In genomic region chr16:67967183-67967955, GRCh38 we compare ENCODE assay signal across 1 cellular context.
A peak's percentile ranks its signal among the peaks of the same experiment; 100 is the strongest.
TF ChIP-seq lines count a peak whose summit lies in the region.

No MANE protein-coding gene starts in this region.

TF ChIP-seq in K562, 482 proteins besides CTCF, POLR2A, EP300 and RAD21 (continues in another document):
- TF ChIP-seq HINFP (tag; conservative IDR thresholded peaks at IDR 0.05; ENCODE audit: low read depth): no peak
- no peak for TF ChIP-seq OTX1 (CRISPR knock-in tag; IDR thresholded peaks at IDR 0.05)
- peak in 1 of 2 experiments; percentile 15; a peak in 1 of 4 replicates for TF ChIP-seq MNT (conservative IDR thresholded peaks at IDR 0.05)
- no peak for TF ChIP-seq VEZF1 (CRISPR knock-in tag; IDR thresholded peaks at IDR 0.05)
- no peak for TF ChIP-seq NFATC3 (IDR thresholded peaks at IDR 0.05)
- no peak for TF ChIP-seq AFF1 (IDR thresholded peaks at IDR 0.05; ENCODE audit: low read depth in 1 of 2, partially characterized antibody in 2 of 2)
- no peak for TF ChIP-seq TCF7L2 (IDR thresholded peaks at IDR 0.05; ENCODE audit: low read depth, low read length)
- TF ChIP-seq KDM1A (IDR thresholded peaks at IDR 0.05): 0 out of 4 replicates have a peak, but pooled peaks of 1 of the 2 experiments have one; percentile 45
- no peak for TF ChIP-seq ESRRA (IDR thresholded peaks at IDR 0.05; ENCODE audit: borderline replicate concordance, low read depth)
- TF ChIP-seq ZNF518B (CRISPR knock-in tag; IDR thresholded peaks at IDR 0.05): no peak
- no peak for TF ChIP-seq MEF2A (IDR thresholded peaks at IDR 0.05; ENCODE audit: control insufficient read depth, low read depth, low read length)
- no peak for TF ChIP-seq HDAC1 (IDR thresholded peaks at IDR 0.05)
- TF ChIP-seq RBBP5 (IDR thresholded peaks at IDR 0.05; ENCODE audit: borderline replicate concordance, insufficient read depth, low read length, poor library complexity, severe bottlenecking): peak; percentile 33
- TF ChIP-seq MEIS2 (IDR thresholded peaks at IDR 0.05; ENCODE audit: partially characterized antibody): peak; percentile 19
- TF ChIP-seq MAX (CRISPR knock-in tag; IDR thresholded peaks at IDR 0.05): peak; percentile 37
- no peak for TF ChIP-seq FOXO4 (CRISPR knock-in tag; IDR thresholded peaks at IDR 0.05)
- TF ChIP-seq RREB1 (CRISPR knock-in tag; IDR thresholded peaks at IDR 0.05): 0 out of 2 replicates have a peak, but pooled peaks have one; percentile 10
- TF ChIP-seq TAF15 (IDR thresholded peaks at IDR 0.05; ENCODE audit: low read depth, low read length): no peak
- no peak for TF ChIP-seq MAZ (CRISPR knock-in tag; conservative IDR thresholded peaks at IDR 0.05 in 1 of 2, IDR thresholded peaks at IDR 0.05 in 1 of 2)
- no peak for TF ChIP-seq NFIX (CRISPR knock-in tag; IDR thresholded peaks at IDR 0.05; ENCODE audit: low read depth)
- TF ChIP-seq ATF1 (CRISPR knock-in tag; IDR thresholded peaks at IDR 0.05): no peak
- no peak for TF ChIP-seq ATF1 (tag; IDR thresholded peaks at IDR 0.05)
- TF ChIP-seq CBFA2T3 (IDR thresholded peaks at IDR 0.05): no peak
- TF ChIP-seq PBX2 (CRISPR knock-in tag; IDR thresholded peaks at IDR 0.05; ENCODE audit: low read depth): no peak
- TF ChIP-seq PBX2 (tag; conservative IDR thresholded peaks at IDR 0.05; ENCODE audit: low read depth): no peak
- TF ChIP-seq ZNF707 (CRISPR knock-in tag; conservative IDR thresholded peaks at IDR 0.05): no peak
- 0 out of 2 replicates have a peak, but pooled peaks have one; percentile 10 for TF ChIP-seq PKNOX1 (IDR thresholded peaks at IDR 0.05)
- TF ChIP-seq USF1 (CRISPR knock-in tag; IDR thresholded peaks at IDR 0.05): peak; percentile 30; the same call in 1 of the 2 replicates
